ENCODE assay signal across 1 cellular context in genomic region chr7:17071866-17072265, GRCh38.
TF ChIP-seq lines count a peak whose summit lies in the region.

No MANE protein-coding gene starts in this region.

TF ChIP-seq in GM12878, 131 proteins besides CTCF, POLR2A, EP300 and RAD21 (continued from another document):
- TF ChIP-seq ZBTB40 (IDR thresholded peaks at IDR 0.05; ENCODE audit: borderline replicate concordance): no peak
